Comparison of ENCODE assay signal across 13 cellular contexts in the genomic region with DNA sequence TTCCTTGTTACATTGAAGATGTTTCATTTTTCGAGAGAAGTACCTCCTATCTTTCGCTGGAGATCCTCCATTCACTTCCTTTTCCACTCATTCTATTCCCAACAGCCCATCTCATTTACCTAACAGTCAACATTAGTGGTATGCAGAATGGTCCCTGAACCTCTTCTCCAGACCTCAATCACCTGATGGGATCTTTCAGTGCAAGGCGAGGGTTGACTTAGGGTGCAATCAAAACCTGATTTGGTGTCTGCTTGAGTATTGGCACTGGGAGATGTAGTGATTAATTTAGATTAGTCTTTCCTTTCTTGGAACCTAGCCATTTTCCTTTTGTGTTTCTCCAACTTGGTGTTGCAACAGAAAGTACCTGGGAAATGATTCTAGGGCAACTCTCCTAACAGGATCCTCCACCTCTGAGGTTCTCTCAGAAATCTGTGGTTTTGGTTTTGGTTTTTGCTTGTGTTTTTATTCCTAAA. TPM values are rescaled to one million over a fixed set of nuclear protein-coding genes. Genes with fewer than 3 reads are reported as not detected.
DNase-seq lines count a peak whose midpoint lies in the region; ATAC-seq and TF ChIP-seq lines count a peak whose summit lies in the region.
"Had no signal": no experiment of that assay in that cellular context is flagged by ENCODE, and none has a peak within 500 bp of the region (broad histone marks: within the 10 kb centered on the region; RNA-seq: fewer than 3 reads in every experiment).

No MANE protein-coding gene starts in this region.

- H3K4me3 Mint-ChIP-seq in T-cell (peak overlapping the region in 1 of 3 donors; percentile 1), immature natural killer cell (no peak overlapping the region)

- intact Hi-C loops in sigmoid colon (cut with DNase I): no loop called here

- H3K4me1 Mint-ChIP-seq in T-cell (peaks cover 31 to 51% (median 45%) of the 10 kb centered on the region in 3 donors), immature natural killer cell (peaks cover 10 to 33% of the 10 kb centered on the region in 2 donors)

- no peak overlapping the region for H3K4me3 ChIP-seq in sigmoid colon
- H3K4me3 ChIP-seq: adrenal gland had no signal

- H3K36me3 ChIP-seq in sigmoid colon: peaks cover 0 to 18% (median 13%) of the 10 kb centered on the region in 4 donors

- no peak for ATAC-seq in T-cell (replicated peaks in 1 of 4)
- ATAC-seq in GM21529 (IDR thresholded peaks at IDR 0.05; ENCODE audit: unreplicated experiment): no peak
- no peak for ATAC-seq in GM21786 (IDR thresholded peaks at IDR 0.05; ENCODE audit: unreplicated experiment)

- POLR2A ChIA-PET in T-cell (lab: Charles Lee): interaction anchor here in 1 of 2 donors (0.7 kb wide), 2 partner anchors 15 to 155 kb away, joined by 5 to 10 read pairs; no protein-coding TSS in a partner anchor

- H3K36me3 Mint-ChIP-seq in T-cell (peaks cover 15% of the 10 kb centered on the region), immature natural killer cell (peaks cover 0 to 27% (median 27%) of the 10 kb centered on the region in 3 donors)

- H3K27me3 ChIP-seq in sigmoid colon: no peaks in the 10 kb centered on the region
- H3K27me3 ChIP-seq: adrenal gland had no signal

- no peak overlapping the region for H3K27ac ChIP-seq in sigmoid colon
- H3K27ac ChIP-seq: adrenal gland had no signal

- no peaks in the 10 kb centered on the region for H3K9me3 ChIP-seq in sigmoid colon
- H3K9me3 ChIP-seq: adrenal gland had no signal

- H3K27ac Mint-ChIP-seq in T-cell: peak overlapping the region; percentile 33 to 64
- H3K27ac Mint-ChIP-seq in immature natural killer cell: peak overlapping the region; percentile 12 to 78 (median 48)

- H3K27me3 Mint-ChIP-seq in T-cell (no peaks in the 10 kb centered on the region), immature natural killer cell (ENCODE audit: low read depth in 3 of 3) (peaks cover 10 to 49% (median 24%) of the 10 kb centered on the region in 3 donors)

- 66 to 72% methylated on average over 3 of the region's 3 CpGs for WGBS in sigmoid colon, 2 donors

- DNase-seq in DMS 273 (lab: John Stamatoyannopoulos, UW; ENCODE audit: unreplicated experiment): peak; percentile 44
- no peak for DNase-seq in DMS 273 treated with DMSO at 0.1 percent for 48 hours (lab: John Stamatoyannopoulos, UW)
- DNase-seq in T-cell: no peak
- peak in 2 of 3 donors; percentile 9 to 20 for DNase-seq in immature natural killer cell
- DNase-seq in sigmoid colon: no peak
- DNase-seq: activated CD4-positive, alpha-beta T cell treated with anti-CD3 and anti-CD28 coated beads, Interleukin-2, amount 50 U/mL, for 4 hours; adrenal gland; Calu3; NCI-H1436; small intestine had no signal

- CTCF ChIA-PET in T-cell (lab: Charles Lee): no interaction called here

- H3K4me1 ChIP-seq in sigmoid colon: peaks cover 0 to 10% (median 0%) of the 10 kb centered on the region in 4 donors

- TF ChIP-seq CTCF in sigmoid colon (IDR thresholded peaks at IDR 0.05): no peak

- TF ChIP-seq POLR2A in GM18951 (IDR thresholded peaks at IDR 0.05; ENCODE audit: extremely low read depth, insufficient read depth, insufficient read length) (peak; percentile 4), sigmoid colon (IDR thresholded peaks at IDR 0.05) (no peak)

- H3K9me3 Mint-ChIP-seq in T-cell (no peaks in the 10 kb centered on the region), immature natural killer cell (no peaks in the 10 kb centered on the region)

- in situ Hi-C loops in GM18951 (cut with MboI; ENCODE audit: low sequenced_read_pairs, unreplicated experiment): no loop called here

- no peak for TF ChIP-seq EP300 in sigmoid colon (IDR thresholded peaks at IDR 0.05)

RNA-seq across cellular contexts. Expression of gene DDX3X, which starts 18.4 kb away (rescaled TPM):
- 1,000 to 10,000 TPM in 1 of 5 donors, 100 to 1,000 TPM in 4; 253 to 1,077 (median 367) TPM for total RNA-seq in T-cell
- polyA plus RNA-seq in immature natural killer cell: 100 to 1,000 TPM; 113 to 214 (median 160) TPM
- 100 to 1,000 TPM; 146 to 218 (median 214) TPM for total RNA-seq in sigmoid colon
- 10 to 100 TPM; 86.0 to 94.9 (median 91.8) TPM for polyA plus RNA-seq in sigmoid colon

Comparison
In these comparisons a context has a peak if more than half of its experiments do, and no peak if none do; other contexts are left out.
1. DNase-seq: peak in DMS 273 (single experiment) and immature natural killer cell (2 of 3); none in DMS 273 treated with DMSO at 0.1 percent for 48 hours (single experiment), T-cell (0 of 34) and sigmoid colon (single experiment).